ENCODE assay signal across 10 cellular contexts in the genomic region with DNA sequence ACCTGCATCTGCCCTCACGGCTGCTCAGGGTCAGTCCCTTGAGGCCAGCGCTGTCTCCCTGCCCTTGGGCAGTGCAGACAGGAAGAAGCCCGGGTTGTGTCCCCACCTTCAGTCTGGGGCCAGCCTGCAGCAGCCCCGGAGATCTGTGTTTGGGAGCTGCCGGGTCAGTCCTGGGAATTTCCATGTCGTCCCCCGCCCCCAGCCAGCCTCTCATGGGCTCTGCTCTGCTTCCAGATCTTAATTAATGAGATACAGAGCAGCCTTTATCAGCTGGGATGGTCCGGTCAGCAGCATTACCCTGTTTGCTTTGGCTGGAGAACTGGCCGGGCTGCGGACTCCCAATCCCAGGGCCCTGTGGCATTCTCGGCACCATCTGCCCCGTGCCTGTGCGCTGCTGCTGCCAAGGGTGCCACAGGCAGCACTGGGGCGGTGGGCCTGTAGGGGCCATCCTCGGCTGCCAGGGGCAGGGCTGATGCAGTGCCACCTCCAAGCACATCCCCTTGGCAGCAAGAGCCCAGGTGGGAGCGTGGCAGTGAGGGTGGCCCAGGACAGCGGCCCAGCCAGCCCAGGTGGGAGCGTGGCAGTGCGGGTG. TPM values are rescaled to one million over a fixed set of nuclear protein-coding genes. Genes with fewer than 3 reads are reported as not detected.
DNase-seq lines count a peak whose midpoint lies in the region; ATAC-seq and TF ChIP-seq lines count a peak whose summit lies in the region.
"Had no signal": no experiment of that assay in that cellular context is flagged by ENCODE, and none has a peak within 500 bp of the region (broad histone marks: within the 10 kb centered on the region; RNA-seq: fewer than 3 reads in every experiment).

No MANE protein-coding gene starts in this region.

- H3K9me3 Mint-ChIP-seq in effector memory CD8-positive, alpha-beta T cell, result peaks cover 0 to 6% of the 10 kb centered on the region in 2 donors

- H3K4me1 ChIP-seq in mesendoderm (ENCODE audit: control insufficient read depth, low read depth, low read length) (peaks cover under 1% of the 10 kb centered on the region), tibial nerve (peaks cover 0 to 73% (median 18%) of the 10 kb centered on the region in 4 donors)

- peaks cover 20 to 50% of the 10 kb centered on the region in 2 donors for H3K27me3 Mint-ChIP-seq in effector memory CD8-positive, alpha-beta T cell

- H2BK5ac ChIP-seq in mesendoderm (ENCODE audit: low read length), result no peak overlapping the region

- WGBS in mesendoderm (ENCODE audit: extremely low coverage, insufficient coverage, low lambda C conversion rate), result no CpG with 5 or more reads among the region's 19 CpGs
- 26 to 42% methylated on average over 9 to 18 of the region's 19 CpGs for WGBS in tibial nerve, 2 donors

- H3K27ac ChIP-seq in dorsolateral prefrontal cortex (peak overlapping the region in 58 of 59 donors; percentile 90 to 100 (median 97)), mesendoderm (ENCODE audit: low read depth, low read length) (no peak overlapping the region), tibial nerve (peak overlapping the region; percentile 34 to 89 (median 54))

- peaks cover 0 to 5% of the 10 kb centered on the region in 2 donors for H3K4me1 Mint-ChIP-seq in effector memory CD8-positive, alpha-beta T cell (ENCODE audit: low read depth in 2 of 2)

- H4K8ac ChIP-seq in mesendoderm (ENCODE audit: low read depth, low read length), result no peak overlapping the region

- no peak overlapping the region for H3K4ac ChIP-seq in mesendoderm (ENCODE audit: low read depth, low read length)

- no peak overlapping the region for H2BK15ac ChIP-seq in mesendoderm (replicated peaks; ENCODE audit: low read depth)

- H3K23ac ChIP-seq in mesendoderm (ENCODE audit: low read length), result no peak overlapping the region

- peak overlapping the region; percentile 60 for H3K56ac ChIP-seq in mesendoderm (ENCODE audit: low read length)

- ATAC-seq in HG03378 (IDR thresholded peaks at IDR 0.05; ENCODE audit: unreplicated experiment), result no peak
- no peak for ATAC-seq in effector memory CD8-positive, alpha-beta T cell (replicated peaks)

- H3K9ac ChIP-seq in mesendoderm (ENCODE audit: low read length), result no peak overlapping the region

- H3K9me3 ChIP-seq in tibial nerve, result peaks cover 0 to 19% (median 3%) of the 10 kb centered on the region in 4 donors

- no peak overlapping the region for H3K18ac ChIP-seq in mesendoderm (ENCODE audit: low read length)

- no peak overlapping the region for H3K27ac Mint-ChIP-seq in effector memory CD8-positive, alpha-beta T cell

- no peak overlapping the region for H3K4me2 ChIP-seq in mesendoderm (ENCODE audit: low read length)

- H3K4me3 ChIP-seq in LNCaP clone FGC (ENCODE audit: low read depth, low read length) (peak overlapping the region; percentile 54), dorsolateral prefrontal cortex (peak overlapping the region; percentile 24 to 88 (median 71)), mesendoderm (ENCODE audit: low read length) (no peak overlapping the region), tibial nerve (peak overlapping the region in 1 of 4 donors; percentile 77)

- no peak overlapping the region for H2BK120ac ChIP-seq in mesendoderm (ENCODE audit: low read depth, low read length)

- peak overlapping the region in 1 of 2 donors; percentile 29 for H3K4me3 Mint-ChIP-seq in effector memory CD8-positive, alpha-beta T cell

- H4K5ac ChIP-seq in mesendoderm (ENCODE audit: low read length), result no peak overlapping the region

- DNase-seq in LNCaP clone FGC (ENCODE audit: low read depth) (peak; percentile 56), dorsolateral prefrontal cortex (peak in 4 of 10 donors; percentile 16 to 64 (median 58)), mesendoderm (no peak), tibial nerve (ENCODE audit: low spot score in 2 of 2) (no peak), RKO (ENCODE audit: low spot score) (no peak), T-helper 1 cell (no peak)
- no peak for DNase-seq in effector memory CD8-positive, alpha-beta T cell
- DNase-seq: NCI-H1694 treated with DMSO at 0.1 percent for 48 hours had no signal

- no peaks in the 10 kb centered on the region for H3K36me3 Mint-ChIP-seq in effector memory CD8-positive, alpha-beta T cell (ENCODE audit: insufficient read depth)

- H3K36me3 ChIP-seq in mesendoderm (ENCODE audit: control insufficient read depth, insufficient read depth, low read length) (peaks cover 1% of the 10 kb centered on the region), tibial nerve (peaks cover 0 to 16% (median 0%) of the 10 kb centered on the region in 3 donors)

- H3K27me3 ChIP-seq in dorsolateral prefrontal cortex (peaks cover 0 to 12% (median 0%) of the 10 kb centered on the region in 45 donors), mesendoderm (ENCODE audit: insufficient read depth, low read length, poor library complexity) (no peaks in the 10 kb centered on the region), tibial nerve (peaks cover 0 to 13% of the 10 kb centered on the region in 2 donors)
- H3K27me3 ChIP-seq: ascending aorta had no signal

- peaks cover 15% of the 10 kb centered on the region for H3K79me2 ChIP-seq in mesendoderm (ENCODE audit: control insufficient read depth, insufficient read depth, low read length)

- peaks cover 16% of the 10 kb centered on the region for H3K79me1 ChIP-seq in mesendoderm (ENCODE audit: low read length)

- no peak for TF ChIP-seq POLR2A in tibial nerve (IDR thresholded peaks at IDR 0.05)

- no peak for TF ChIP-seq EP300 in tibial nerve (IDR thresholded peaks at IDR 0.05)

- no peak overlapping the region for H2AK5ac ChIP-seq in mesendoderm (ENCODE audit: low read length)

- TF ChIP-seq CTCF in LNCaP clone FGC (IDR thresholded peaks at IDR 0.05; ENCODE audit: control insufficient read depth, extremely low read depth, insufficient read depth) (no peak), dorsolateral prefrontal cortex (IDR thresholded peaks at IDR 0.05 in 54 of 56, conservative IDR thresholded peaks at IDR 0.05 in 2 of 56; ENCODE audit: low read depth in 1 of 56, partially characterized antibody in 56 of 56) (no peak), tibial nerve (IDR thresholded peaks at IDR 0.05) (no peak)

- intact Hi-C loops in dorsolateral prefrontal cortex (cut with DNase I), result loop anchor here (2.0 to 5.0 kb wide), 3 partner anchors 52 to 149 kb away; a partner anchor contains a TSS

RNA-seq across cellular contexts. Expression of a gene that starts 2.4 kb away (rescaled TPM):
- 100 to 1,000 TPM in 17 of 120 experiments, 10 to 100 TPM in 103; 16.7 to 187 (median 53.1) TPM for total RNA-seq in dorsolateral prefrontal cortex
- 30.7 TPM for polyA plus RNA-seq in mesendoderm (2013, experiment 1 of 2)
- 31.0 TPM for polyA plus RNA-seq in mesendoderm (2013, experiment 2 of 2)
- total RNA-seq in tibial nerve, result 10 to 100 TPM; 49.6 to 81.6 (median 71.4) TPM

RNA-seq across cellular contexts. Expression of a gene that starts 52.6 kb away (rescaled TPM):
- total RNA-seq in dorsolateral prefrontal cortex (100 to 1,000 TPM; 138 to 233 (median 178) TPM), tibial nerve (100 to 1,000 TPM; 234 to 301 (median 275) TPM)
- 106 TPM for polyA plus RNA-seq in mesendoderm (2013, experiment 1 of 2)
- polyA plus RNA-seq in mesendoderm (2013, experiment 2 of 2), result 109 TPM
